ENCODE assay signal across 11 cellular contexts in the genomic region with DNA sequence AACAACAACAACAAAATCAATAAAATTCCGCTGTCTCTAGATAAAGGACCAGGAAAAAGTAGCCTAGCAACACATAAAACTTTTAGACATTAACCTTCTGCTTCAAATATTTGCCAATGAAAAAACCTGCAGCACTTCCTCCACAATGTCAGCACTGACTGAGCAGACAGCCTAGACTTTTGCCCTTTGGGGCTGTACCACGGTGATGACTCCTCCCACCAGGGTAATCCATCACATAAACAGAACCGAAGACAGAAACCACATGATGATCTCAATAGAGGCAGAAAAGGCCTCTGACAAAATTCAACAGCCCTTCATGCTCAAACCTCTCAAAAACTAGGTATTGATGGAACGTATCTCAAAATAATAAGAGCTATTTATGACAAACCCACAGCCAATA. TPM values are rescaled to one million over a fixed set of nuclear protein-coding genes. Genes with fewer than 3 reads are reported as not detected.
DNase-seq lines count a peak whose midpoint lies in the region; ATAC-seq and TF ChIP-seq lines count a peak whose summit lies in the region.
"Had no signal": no experiment of that assay in that cellular context is flagged by ENCODE, and none has a peak within 500 bp of the region (broad histone marks: within the 10 kb centered on the region; RNA-seq: fewer than 3 reads in every experiment).

No MANE protein-coding gene starts in this region.

- H3K79me2 ChIP-seq in GM23338 (replicated peaks; ENCODE audit: insufficient read depth) (no peaks in the 10 kb centered on the region), osteoblast (ENCODE audit: insufficient read depth, low read length) (no peaks in the 10 kb centered on the region)

- H3K27ac ChIP-seq in GM23338 (ENCODE audit: low read depth), result no peak overlapping the region
- H3K27ac ChIP-seq in osteoblast (ENCODE audit: low read depth, low read length), result no peak overlapping the region
- no peak overlapping the region for H3K27ac ChIP-seq in CD8-positive, alpha-beta T cell (ENCODE audit: low read depth, low read length)

- no peaks in the 10 kb centered on the region for H3K9me2 ChIP-seq in GM23338 (ENCODE audit: insufficient read depth)
- H3K9me2 ChIP-seq: SK-N-SH had no signal

- CTCF ChIA-PET in CD8-positive, alpha-beta T cell (lab: Charles Lee), result no interaction called here

- H3K4me1 ChIP-seq in GM23338 (ENCODE audit: insufficient read depth), result no peaks in the 10 kb centered on the region
- no peaks in the 10 kb centered on the region for H3K4me1 ChIP-seq in osteoblast (ENCODE audit: insufficient read depth, low read length)
- H3K4me1 ChIP-seq in CD8-positive, alpha-beta T cell (ENCODE audit: insufficient read depth, low read length), result no peaks in the 10 kb centered on the region

- H3K4me3 ChIP-seq in GM23338 (no peak overlapping the region), osteoblast (ENCODE audit: insufficient read depth, low read length) (no peak overlapping the region)
- no peak overlapping the region for H3K4me3 ChIP-seq in CD8-positive, alpha-beta T cell (ENCODE audit: low read depth, low read length)

- peaks cover 6% of the 10 kb centered on the region for H3K9me3 Mint-ChIP-seq in GM23338
- peaks cover 8% of the 10 kb centered on the region for H3K9me3 Mint-ChIP-seq in CD8-positive, alpha-beta T cell

- H3K27me3 Mint-ChIP-seq in GM23338 (ENCODE audit: insufficient read depth, low read depth, poor library complexity), result peaks cover 3% of the 10 kb centered on the region
- H3K27me3 Mint-ChIP-seq in CD8-positive, alpha-beta T cell (ENCODE audit: low read depth), result no peaks in the 10 kb centered on the region

- no peak overlapping the region for H3K4me3 Mint-ChIP-seq in GM23338
- no peak overlapping the region for H3K4me3 Mint-ChIP-seq in CD8-positive, alpha-beta T cell

- no peaks in the 10 kb centered on the region for H3K4me1 Mint-ChIP-seq in GM23338
- H3K4me1 Mint-ChIP-seq in CD8-positive, alpha-beta T cell (ENCODE audit: low read depth), result no peaks in the 10 kb centered on the region

- H3K9me3 ChIP-seq in osteoblast (ENCODE audit: low read depth, low read length), result no peaks in the 10 kb centered on the region
- H3K9me3 ChIP-seq in CD8-positive, alpha-beta T cell (ENCODE audit: low read length), result no peaks in the 10 kb centered on the region
- H3K9me3 ChIP-seq: SK-N-SH had no signal

- H3K27me3 ChIP-seq in GM23338 (ENCODE audit: insufficient read depth) (no peaks in the 10 kb centered on the region), osteoblast (ENCODE audit: insufficient read depth, low read length) (no peaks in the 10 kb centered on the region)
- H3K27me3 ChIP-seq in CD8-positive, alpha-beta T cell (ENCODE audit: insufficient read depth, low read length), result no peaks in the 10 kb centered on the region

- peak overlapping the region; percentile 3; the same call in 1 of the 2 replicates for H2AFZ ChIP-seq in GM23338
- H2AFZ ChIP-seq in osteoblast (ENCODE audit: low read length), result peak overlapping the region; percentile 4

- TF ChIP-seq CTCF in GM23338 (conservative IDR thresholded peaks at IDR 0.05; ENCODE audit: low read depth in 2 of 2) (no peak), osteoblast (IDR thresholded peaks at IDR 0.05; ENCODE audit: extremely low read depth, low read depth, low read length) (no peak)
- no peak for TF ChIP-seq CTCF in CD8-positive, alpha-beta T cell (IDR thresholded peaks at IDR 0.05)

- H4K20me1 ChIP-seq in GM23338 (replicated peaks; ENCODE audit: insufficient read depth), result no peaks in the 10 kb centered on the region
- H4K20me1 ChIP-seq in osteoblast (ENCODE audit: insufficient read depth, low read length), result no peaks in the 10 kb centered on the region

- H3F3A ChIP-seq in GM23338 (replicated peaks; ENCODE audit: low read depth), result no peaks in the 10 kb centered on the region

- H3K4me2 ChIP-seq in GM23338 (no peak overlapping the region), osteoblast (ENCODE audit: insufficient read depth, low read length) (no peak overlapping the region)
- H3K4me2 ChIP-seq: SK-N-SH had no signal

- POLR2A ChIA-PET in CD8-positive, alpha-beta T cell (lab: Charles Lee), result no interaction called here

- no peaks in the 10 kb centered on the region for H3K36me3 Mint-ChIP-seq in GM23338 (ENCODE audit: low read depth)
- H3K36me3 Mint-ChIP-seq in CD8-positive, alpha-beta T cell, result no peaks in the 10 kb centered on the region

- H3K27ac Mint-ChIP-seq in GM23338, result no peak overlapping the region
- no peak overlapping the region for H3K27ac Mint-ChIP-seq in CD8-positive, alpha-beta T cell

- ATAC-seq in GM23338, result no peak
- no peak for ATAC-seq in CD8-positive, alpha-beta T cell

- intact Hi-C loops in CD8-positive, alpha-beta T cell (cut with DNase I, micrococcal nuclease), result no loop called here
- intact Hi-C loops in cardiac septum (cut with DNase I), result no loop called here

- H3K36me3 ChIP-seq in GM23338 (ENCODE audit: insufficient read depth), result no peaks in the 10 kb centered on the region
- H3K36me3 ChIP-seq in osteoblast (ENCODE audit: insufficient read depth, low read length), result no peaks in the 10 kb centered on the region
- no peaks in the 10 kb centered on the region for H3K36me3 ChIP-seq in CD8-positive, alpha-beta T cell (ENCODE audit: insufficient read depth, low read length)

- DNase-seq in GM23338 (ENCODE audit: low spot score) (no peak), RPMI7951 (ENCODE audit: low read depth) (peak; percentile 24), iris pigment epithelial cell (ENCODE audit: low read depth) (peak; percentile 25), osteoblast (ENCODE audit: insufficient read length, low spot score, missing footprints) (no peak), NCI-H510A (lab: John Stamatoyannopoulos, UW) (no peak), NCI-H446 (lab: John Stamatoyannopoulos, UW) (no peak), cardiac septum (ENCODE audit: low spot score) (no peak)
- DNase-seq in CD8-positive, alpha-beta T cell, result no peak
- DNase-seq: NCI-H1930, NCI-H526, SK-N-SH had no signal

TF ChIP-seq in GM23338, 12 proteins besides CTCF, POLR2A, EP300 and RAD21 (continues in another document):
- TF ChIP-seq STAT1 (IDR thresholded peaks at IDR 0.05; ENCODE audit: unreplicated experiment) (no peak), POLR2AphosphoS5 (IDR thresholded peaks at IDR 0.05; ENCODE audit: low read depth) (no peak), EZH2phosphoT487 (IDR thresholded peaks at IDR 0.05; ENCODE audit: unreplicated experiment) (no peak), CREB1 (CRISPR knock-in tag; IDR thresholded peaks at IDR 0.05; ENCODE audit: low read depth) (no peak)
- TF ChIP-seq, protein P1, sequence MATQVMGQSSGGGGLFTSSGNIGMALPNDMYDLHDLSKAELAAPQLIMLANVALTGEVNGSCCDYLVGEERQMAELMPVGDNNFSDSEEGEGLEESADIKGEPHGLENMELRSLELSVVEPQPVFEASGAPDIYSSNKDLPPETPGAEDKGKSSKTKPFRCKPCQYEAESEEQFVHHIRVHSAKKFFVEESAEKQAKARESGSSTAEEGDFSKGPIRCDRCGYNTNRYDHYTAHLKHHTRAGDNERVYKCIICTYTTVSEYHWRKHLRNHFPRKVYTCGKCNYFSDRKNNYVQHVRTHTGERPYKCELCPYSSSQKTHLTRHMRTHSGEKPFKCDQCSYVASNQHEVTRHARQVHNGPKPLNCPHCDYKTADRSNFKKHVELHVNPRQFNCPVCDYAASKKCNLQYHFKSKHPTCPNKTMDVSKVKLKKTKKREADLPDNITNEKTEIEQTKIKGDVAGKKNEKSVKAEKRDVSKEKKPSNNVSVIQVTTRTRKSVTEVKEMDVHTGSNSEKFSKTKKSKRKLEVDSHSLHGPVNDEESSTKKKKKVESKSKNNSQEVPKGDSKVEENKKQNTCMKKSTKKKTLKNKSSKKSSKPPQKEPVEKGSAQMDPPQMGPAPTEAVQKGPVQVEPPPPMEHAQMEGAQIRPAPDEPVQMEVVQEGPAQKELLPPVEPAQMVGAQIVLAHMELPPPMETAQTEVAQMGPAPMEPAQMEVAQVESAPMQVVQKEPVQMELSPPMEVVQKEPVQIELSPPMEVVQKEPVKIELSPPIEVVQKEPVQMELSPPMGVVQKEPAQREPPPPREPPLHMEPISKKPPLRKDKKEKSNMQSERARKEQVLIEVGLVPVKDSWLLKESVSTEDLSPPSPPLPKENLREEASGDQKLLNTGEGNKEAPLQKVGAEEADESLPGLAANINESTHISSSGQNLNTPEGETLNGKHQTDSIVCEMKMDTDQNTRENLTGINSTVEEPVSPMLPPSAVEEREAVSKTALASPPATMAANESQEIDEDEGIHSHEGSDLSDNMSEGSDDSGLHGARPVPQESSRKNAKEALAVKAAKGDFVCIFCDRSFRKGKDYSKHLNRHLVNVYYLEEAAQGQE (IDR thresholded peaks at IDR 0.05; ENCODE audit: unreplicated experiment), result no peak
- TF ChIP-seq, protein P2, sequence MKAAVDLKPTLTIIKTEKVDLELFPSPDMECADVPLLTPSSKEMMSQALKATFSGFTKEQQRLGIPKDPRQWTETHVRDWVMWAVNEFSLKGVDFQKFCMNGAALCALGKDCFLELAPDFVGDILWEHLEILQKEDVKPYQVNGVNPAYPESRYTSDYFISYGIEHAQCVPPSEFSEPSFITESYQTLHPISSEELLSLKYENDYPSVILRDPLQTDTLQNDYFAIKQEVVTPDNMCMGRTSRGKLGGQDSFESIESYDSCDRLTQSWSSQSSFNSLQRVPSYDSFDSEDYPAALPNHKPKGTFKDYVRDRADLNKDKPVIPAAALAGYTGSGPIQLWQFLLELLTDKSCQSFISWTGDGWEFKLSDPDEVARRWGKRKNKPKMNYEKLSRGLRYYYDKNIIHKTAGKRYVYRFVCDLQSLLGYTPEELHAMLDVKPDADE (IDR thresholded peaks at IDR 0.05), result no peak

RNA-seq across cellular contexts. Expression of a gene that starts 30.2 kb away (rescaled TPM):
- 1.9 and 2.1 TPM in 2 replicates for total RNA-seq in GM23338 (2014; rRNA removed; shearing (Covaris generic))
- 1.1 TPM in 2 replicates for polyA plus RNA-seq in GM23338 (2016; fragmentation: Nextera tagmentation; extraction: Ambion mirVana)
- total RNA-seq in RPMI7951 (2014; rRNA removed; shearing (Covaris generic)), result 1.5 and 1.6 TPM in 2 replicates
- total RNA-seq in osteoblast, result 8.3 and 9.8 TPM in 2 replicates
- not detected for total RNA-seq in CD8-positive, alpha-beta T cell
- total RNA-seq in cardiac septum, result 1.1 TPM
- polyA plus RNA-seq: SK-N-SH had no signal

Comparison
In these comparisons a context has a peak if more than half of its experiments do, and no peak if none do; other contexts are left out.
1. DNase-seq: peak in RPMI7951 (single experiment) and iris pigment epithelial cell (single experiment); none in GM23338 (single experiment), osteoblast (single experiment), NCI-H510A (single experiment), NCI-H446 (0 of 2), CD8-positive, alpha-beta T cell (0 of 7) and cardiac septum (single experiment).